Comparison of ENCODE assay signal across 1 cellular context in the genomic region with DNA sequence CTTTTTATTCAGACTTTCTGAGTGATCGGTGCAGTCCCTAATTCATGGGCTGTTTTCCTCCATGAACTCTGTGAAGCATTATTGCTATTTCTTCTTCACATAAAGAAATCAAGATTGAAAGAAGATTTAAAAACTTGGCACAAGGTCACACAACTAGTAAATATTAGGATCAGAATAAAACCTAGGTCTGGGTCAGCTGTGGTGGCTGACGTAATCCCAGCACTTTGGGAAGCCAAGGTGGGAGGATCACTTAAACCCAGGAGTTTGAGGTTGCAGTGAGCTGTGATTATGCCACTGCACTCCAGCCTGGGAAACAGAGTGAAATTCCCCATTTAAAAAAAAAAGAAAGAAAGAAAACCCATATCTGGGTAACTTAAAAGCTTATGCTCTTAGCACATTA.
TF ChIP-seq lines count a peak whose summit lies in the region.

No MANE protein-coding gene starts in this region.

TF ChIP-seq in endothelial cell of umbilical vein, 7 proteins besides CTCF, POLR2A, EP300 and RAD21:
- TF ChIP-seq GATA2 (IDR thresholded peaks at IDR 0.05; ENCODE audit: insufficient read depth, insufficient read length, low read depth, low read length) (no peak), POLR2AphosphoS5 (IDR thresholded peaks at IDR 0.05; ENCODE audit: insufficient read depth, low read depth, low read length) (no peak), JUN (IDR thresholded peaks at IDR 0.05; ENCODE audit: borderline replicate concordance, insufficient read depth, insufficient read length, low read depth) (no peak), EZH2 (IDR thresholded peaks at IDR 0.05; ENCODE audit: borderline replicate concordance, low read depth, low read length, severe bottlenecking) (no peak), FOS (IDR thresholded peaks at IDR 0.05; ENCODE audit: borderline replicate concordance, insufficient read depth, low read length) (no peak), MYC (IDR thresholded peaks at IDR 0.05; ENCODE audit: low read depth, low read length) (no peak)
- TF ChIP-seq, protein P1, sequence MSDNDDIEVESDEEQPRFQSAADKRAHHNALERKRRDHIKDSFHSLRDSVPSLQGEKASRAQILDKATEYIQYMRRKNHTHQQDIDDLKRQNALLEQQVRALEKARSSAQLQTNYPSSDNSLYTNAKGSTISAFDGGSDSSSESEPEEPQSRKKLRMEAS (IDR thresholded peaks at IDR 0.05; ENCODE audit: insufficient read depth, insufficient read length), result no peak
